ENCODE assay signal across 9 cellular contexts in genomic region chr10:68156373-68157185, GRCh38. TPM values are rescaled to one million over a fixed set of nuclear protein-coding genes. Genes with fewer than 3 reads are reported as not detected.
DNase-seq lines count a peak whose midpoint lies in the region; ATAC-seq and TF ChIP-seq lines count a peak whose summit lies in the region.
"Had no signal": no experiment of that assay in that cellular context is flagged by ENCODE, and none has a peak within 500 bp of the region (broad histone marks: within the 10 kb centered on the region; RNA-seq: fewer than 3 reads in every experiment).

No MANE protein-coding gene starts in this region.

- no peaks in the 10 kb centered on the region for H3K27me3 ChIP-seq in H7 (ENCODE audit: control insufficient read depth, insufficient read depth, low read length)
- H3K27me3 ChIP-seq in PC-3 (ENCODE audit: low read length), result no peaks in the 10 kb centered on the region
- no peaks in the 10 kb centered on the region for H3K27me3 ChIP-seq in foreskin keratinocyte
- H3K27me3 ChIP-seq in prostate gland (replicated peaks; ENCODE audit: insufficient read depth), result no peaks in the 10 kb centered on the region
- no peaks in the 10 kb centered on the region for H3K27me3 ChIP-seq in aorta (ENCODE audit: control insufficient read depth in 1 of 2, insufficient read depth in 2 of 2, low read length in 1 of 2)

- peaks cover 3% of the 10 kb centered on the region for H3K27me3 Mint-ChIP-seq in activated T-cell treated with anti-CD3 and anti-CD28 coated beads, Interleukin-2, amount 50 U/mL, for 4 hours (ENCODE audit: low read depth)

- no peak overlapping the region for H2AFZ ChIP-seq in PC-3 (ENCODE audit: low read length)

- H3K9me3 Mint-ChIP-seq in activated T-cell treated with anti-CD3 and anti-CD28 coated beads, Interleukin-2, amount 50 U/mL, for 4 hours, result no peaks in the 10 kb centered on the region

- H3K9ac ChIP-seq in PC-3 (ENCODE audit: low read length), result 0 out of 2 replicates have a peak overlapping the region, but pooled peaks have one; percentile 1

- DNase-seq in CMK (ENCODE audit: low read depth) (peak; percentile 7), H7 (peak; percentile 41), PC-3 (peak; percentile 97), foreskin keratinocyte (peak in 1 of 2 donors; percentile 53), prostate gland (ENCODE audit: low spot score) (peak; percentile 54), aorta (peak in 1 of 2 donors; percentile 54)
- DNase-seq in activated T-cell treated with anti-CD3 and anti-CD28 coated beads, Interleukin-2, amount 50 U/mL, for 4 hours, result peak; percentile 47

- no peak overlapping the region for H3K4me2 ChIP-seq in PC-3 (ENCODE audit: low read length)

- H4K20me1 ChIP-seq in PC-3 (ENCODE audit: low read length), result no peaks in the 10 kb centered on the region

- H3K4me3 ChIP-seq in H7 (ENCODE audit: insufficient read depth, low read depth, low read length), result no peak overlapping the region
- no peak overlapping the region for H3K4me3 ChIP-seq in PC-3 (ENCODE audit: low read length)
- no peak overlapping the region for H3K4me3 ChIP-seq in prostate gland
- H3K4me3 ChIP-seq in aorta (ENCODE audit: low read length in 2 of 2), result no peak overlapping the region

- WGBS in prostate gland, result 27% methylated on average over 11 of the region's 11 CpGs
- WGBS in aorta, 2 donors, result 34 to 39% methylated on average over 11 of the region's 11 CpGs

- H3K4me1 Mint-ChIP-seq in activated T-cell treated with anti-CD3 and anti-CD28 coated beads, Interleukin-2, amount 50 U/mL, for 4 hours (ENCODE audit: low read depth), result no peaks in the 10 kb centered on the region

- no peaks in the 10 kb centered on the region for H3K79me2 ChIP-seq in PC-3 (ENCODE audit: low read length)

- H3K36me3 Mint-ChIP-seq in activated T-cell treated with anti-CD3 and anti-CD28 coated beads, Interleukin-2, amount 50 U/mL, for 4 hours (ENCODE audit: insufficient read depth), result no peaks in the 10 kb centered on the region

- TF ChIP-seq CTCF in PC-3 (conservative IDR thresholded peaks at IDR 0.05; ENCODE audit: low read depth, low read length) (peak; percentile 100), foreskin keratinocyte (conservative IDR thresholded peaks at IDR 0.05) (peak; percentile 93), prostate gland (IDR thresholded peaks at IDR 0.05) (peak; percentile 72 to 84 (median 79))

- ATAC-seq in PC-3 (peak; percentile 46), foreskin keratinocyte (no peak), aorta (ENCODE audit: low FRiP score) (peak; percentile 71), HG03378 (IDR thresholded peaks at IDR 0.05; ENCODE audit: unreplicated experiment) (no peak)
- ATAC-seq in activated T-cell treated with anti-CD3 and anti-CD28 coated beads, Interleukin-2, amount 50 U/mL, for 4 hours, result peak; percentile 46 to 59

- no peaks in the 10 kb centered on the region for H3K9me3 ChIP-seq in PC-3 (ENCODE audit: low read length)
- no peaks in the 10 kb centered on the region for H3K9me3 ChIP-seq in prostate gland
- no peaks in the 10 kb centered on the region for H3K9me3 ChIP-seq in aorta (ENCODE audit: control insufficient read depth, low read length)

- peaks cover 30% of the 10 kb centered on the region for H3K4me1 ChIP-seq in PC-3 (ENCODE audit: insufficient read depth, low read length)
- H3K4me1 ChIP-seq in foreskin keratinocyte, result peaks cover 4% of the 10 kb centered on the region
- no peaks in the 10 kb centered on the region for H3K4me1 ChIP-seq in prostate gland (replicated peaks)
- peaks cover 0 to 3% of the 10 kb centered on the region in 2 donors for H3K4me1 ChIP-seq in aorta (ENCODE audit: control insufficient read depth in 1 of 2, insufficient read depth in 2 of 2, low read length in 2 of 2)

- H3K27ac ChIP-seq in PC-3 (ENCODE audit: low read length), result peak overlapping the region; percentile 85
- no peak overlapping the region for H3K27ac ChIP-seq in foreskin keratinocyte
- no peak overlapping the region for H3K27ac ChIP-seq in prostate gland
- no peak overlapping the region for H3K27ac ChIP-seq in aorta (ENCODE audit: low read depth in 1 of 2, low read length in 2 of 2)

- no TSS peak for BruUV-seq in PC-3 (replicated peaks; lab: Mats Ljungman, UMichigan)

- POLR2A ChIA-PET in PC-3 (lab: Charles Lee; ENCODE audit: unreplicated experiment), result no interaction called here

- TF ChIP-seq POLR2A in prostate gland (IDR thresholded peaks at IDR 0.05), result no peak

- no peak overlapping the region for H3K4me3 Mint-ChIP-seq in activated T-cell treated with anti-CD3 and anti-CD28 coated beads, Interleukin-2, amount 50 U/mL, for 4 hours

- intact Hi-C loops in PC-3 (cut with micrococcal nuclease), result loop anchor here (1.0 to 10.0 kb wide), 5 partner anchors 52 to 301 kb away; partner anchors contain the start of gene SIRT1
- intact Hi-C loops in prostate gland (cut with DNase I), result loop anchor here (5.0 kb wide), 2 partner anchors 74 to 299 kb away; no protein-coding TSS in a partner anchor
- intact Hi-C loops in aorta (cut with DNase I), result loop anchor here (2.0 to 5.0 kb wide), 3 partner anchors 74 to 299 kb away; no protein-coding TSS in a partner anchor

- H3K9me2 ChIP-seq in PC-3 (replicated peaks; ENCODE audit: low read length), result no peaks in the 10 kb centered on the region

- peaks cover 4% of the 10 kb centered on the region for H3F3A ChIP-seq in PC-3 (ENCODE audit: low read length, unreplicated experiment)

- H3K36me3 ChIP-seq in H7 (replicated peaks; ENCODE audit: control insufficient read depth, insufficient read depth, low read length) (no peaks in the 10 kb centered on the region), PC-3 (ENCODE audit: low read depth, low read length) (peaks cover 3% of the 10 kb centered on the region; the same call in 1 of the 2 replicates), prostate gland (no peaks in the 10 kb centered on the region), aorta (ENCODE audit: control insufficient read depth in 1 of 2, insufficient read depth in 2 of 2, low read length in 1 of 2) (no peaks in the 10 kb centered on the region)

- CTCF ChIA-PET in PC-3 (lab: Charles Lee), result interaction anchor here (0.6 to 4.2 kb wide), 6 partner anchors 31 to 74 kb away, joined by 4 to 35 read pairs (median 4); no protein-coding TSS in a partner anchor

RNA-seq across cellular contexts. Expression of gene MYPN, which starts 47.3 kb away (rescaled TPM):
- total RNA-seq in H7 (2014; rRNA removed; shearing (Covaris generic)), result 0.04 TPM in 1 of 2 replicates, not detected in the other
- total RNA-seq in PC-3 (2014; rRNA removed) (6.0 and 7.1 TPM in 2 replicates), foreskin keratinocyte (0.03 TPM in 1 of 2 replicates, not detected in the other), prostate gland (1 to 10 TPM; 1.5 to 1.8 TPM), aorta (under 1 TPM in 1 of 2 donors, not detected in 1; 0.10 TPM)
- not detected for total RNA-seq in activated T-cell treated with anti-CD3 and anti-CD28 coated beads, Interleukin-2, amount 50 U/mL, for 4 hours
- polyA plus RNA-seq in foreskin keratinocyte (0.01 TPM in 1 of 2 replicates, not detected in the other), aorta (under 1 TPM in 1 of 2 donors, not detected in 1; 0.25 TPM)
- total RNA-seq: T-helper 1 cell treated with Interleukin-12 subunit alpha and Interleukin-12 subunit beta and Interleukin-4 antibody, amounts not matched to agents 30 ng/mL and 1 ng/mL, for 36 hours had no signal

Comparison
In these comparisons a context has a peak if more than half of its experiments do, and no peak if none do; other contexts are left out.
1. ATAC-seq: peak in PC-3 (single experiment), activated T-cell treated with anti-CD3 and anti-CD28 coated beads, Interleukin-2, amount 50 U/mL, for 4 hours (2 of 2) and aorta (single experiment); none in foreskin keratinocyte (single experiment) and HG03378 (single experiment).
2. Peak in every context shown above with its lines, with median percentiles within 50 percentile points of each other: CTCF ChIP-seq.